In genomic region chr4:153537493-153537960, GRCh38 we compare ENCODE assay signal across 23 cellular contexts.
DNase-seq lines count a peak whose midpoint lies in the region; ATAC-seq and TF ChIP-seq lines count a peak whose summit lies in the region.
"Had no signal": no experiment of that assay in that cellular context is flagged by ENCODE, and none has a peak within 500 bp of the region (broad histone marks: within the 10 kb centered on the region; RNA-seq: fewer than 3 reads in every experiment).

No MANE protein-coding gene starts in this region.

- H3K4me3 ChIP-seq in tibial artery = no peak overlapping the region
- H3K4me3 ChIP-seq: Peyer's patch, SJSA1 had no signal

- CTCF ChIA-PET in activated B cell treated with CpG ODN at 0.5 μM for 24 hours (lab: Charles Lee) = no interaction called here

- no peaks in the 10 kb centered on the region for H3K36me3 ChIP-seq in tibial artery
- H3K36me3 ChIP-seq: breast epithelium, heart left ventricle, Peyer's patch, SJSA1 had no signal

- peak overlapping the region; percentile 80 to 84 for H3K27ac ChIP-seq in tibial artery
- H3K27ac ChIP-seq: Peyer's patch, SJSA1 had no signal

- H3K4me3 Mint-ChIP-seq in activated naive CD4-positive, alpha-beta T cell treated with anti-CD3 and anti-CD28 coated beads, Interleukin-2, amount 50 U/mL, for 24 hours = no peak overlapping the region
- H3K4me3 Mint-ChIP-seq in activated B cell treated with CpG ODN at 0.5 μM for 24 hours (no peak overlapping the region), endothelial cell (ENCODE audit: unreplicated experiment) (peak overlapping the region; percentile 7)
- H3K4me3 Mint-ChIP-seq: activated CD4-positive, alpha-beta memory T cell treated with anti-CD3 and anti-CD28 coated beads, Interleukin-2, amount 10 ng/mL, durations not matched to agents 7 days and 5 days; activated naive CD4-positive, alpha-beta T cell treated with anti-CD3 and anti-CD28 coated beads, Interleukin-2, amount 10 ng/mL, durations not matched to agents 7 days and 5 days; T-helper 2 cell treated with Interferon-gamma antibody and Interleukin-4, amounts not matched to agents 5 μg/mL and 100 μg/mL, for 36 hours had no signal

- no peaks in the 10 kb centered on the region for H3K9me3 ChIP-seq in tibial artery
- H3K9me3 ChIP-seq: breast epithelium, heart left ventricle, Peyer's patch, SJSA1 had no signal

- H3K27me3 ChIP-seq in tibial artery = no peaks in the 10 kb centered on the region
- H3K27me3 ChIP-seq: breast epithelium, heart left ventricle, Peyer's patch, SJSA1 had no signal

- DNase-seq in activated naive CD4-positive, alpha-beta T cell treated with anti-CD3 and anti-CD28 coated beads, Interleukin-2, amount 50 U/mL, for 72 hours (ENCODE audit: low spot score in 2 of 2) = no peak
- no peak for DNase-seq in activated B cell treated with CpG ODN at 0.5 μM for 24 hours
- no peak for DNase-seq in endothelial cell (ENCODE audit: low spot score)
- no peak for DNase-seq in tibial artery
- no peak for DNase-seq in NCI-H510A treated with DMSO at 0.1 percent for 48 hours (lab: John Stamatoyannopoulos, UW)
- DNase-seq: activated CD4-positive, alpha-beta memory T cell treated with anti-CD3 and anti-CD28 coated beads, Interleukin-2, amount 10 ng/mL, durations not matched to agents 7 days and 5 days; activated naive CD4-positive, alpha-beta T cell treated with anti-CD3 and anti-CD28 coated beads, Interleukin-2, amount 10 ng/mL, durations not matched to agents 7 days and 5 days; activated T-cell treated with anti-CD3 and anti-CD28 coated beads, Interleukin-2, amount 50 U/mL, for 48 hours; C1 segment of cervical spinal cord; cortex of kidney; GDM1; heart left ventricle; left ventricle myocardium superior; NCI-H187; NCI-H446; NK-92 treated with Interleukin-12 subunit alpha and Interleukin-12 subunit beta, amount 100 ng/mL, for 24 hours; Peyer's patch had no signal

- H3K27ac Mint-ChIP-seq in activated naive CD4-positive, alpha-beta T cell treated with anti-CD3 and anti-CD28 coated beads, Interleukin-2, amount 50 U/mL, for 24 hours = peak overlapping the region; percentile 91
- H3K27ac Mint-ChIP-seq in activated naive CD4-positive, alpha-beta T cell treated with anti-CD3 and anti-CD28 coated beads, Interleukin-2, amount 50 U/mL, for 72 hours = peak overlapping the region in 1 of 2 donors; percentile 50
- peak overlapping the region; percentile 46 for H3K27ac Mint-ChIP-seq in activated B cell treated with CpG ODN at 0.5 μM for 24 hours
- H3K27ac Mint-ChIP-seq in endothelial cell (ENCODE audit: unreplicated experiment) = no peak overlapping the region
- H3K27ac Mint-ChIP-seq: activated CD4-positive, alpha-beta memory T cell treated with anti-CD3 and anti-CD28 coated beads, Interleukin-2, amount 10 ng/mL, durations not matched to agents 7 days and 5 days; activated naive CD4-positive, alpha-beta T cell treated with anti-CD3 and anti-CD28 coated beads, Interleukin-2, amount 10 ng/mL, durations not matched to agents 7 days and 5 days; T-helper 2 cell treated with Interferon-gamma antibody and Interleukin-4, amounts not matched to agents 5 μg/mL and 100 μg/mL, for 36 hours had no signal

- H3K4me1 ChIP-seq in tibial artery = peaks cover 0 to 98% (median 58%) of the 10 kb centered on the region in 4 donors
- H3K4me1 ChIP-seq: breast epithelium, Peyer's patch had no signal

- ATAC-seq in activated naive CD4-positive, alpha-beta T cell treated with anti-CD3 and anti-CD28 coated beads, Interleukin-2, amount 50 U/mL, for 72 hours = no peak
- no peak for ATAC-seq in activated B cell treated with CpG ODN at 0.5 μM for 24 hours (ENCODE audit: low read depth)
- no peak for ATAC-seq in HG02759 (IDR thresholded peaks at IDR 0.05; ENCODE audit: unreplicated experiment)
- no peak for ATAC-seq in HG03378 (IDR thresholded peaks at IDR 0.05; ENCODE audit: unreplicated experiment)
- ATAC-seq: heart left ventricle had no signal

- H3K9me3 Mint-ChIP-seq in activated naive CD4-positive, alpha-beta T cell treated with anti-CD3 and anti-CD28 coated beads, Interleukin-2, amount 50 U/mL, for 24 hours = no peaks in the 10 kb centered on the region
- H3K9me3 Mint-ChIP-seq in activated naive CD4-positive, alpha-beta T cell treated with anti-CD3 and anti-CD28 coated beads, Interleukin-2, amount 50 U/mL, for 72 hours = no peaks in the 10 kb centered on the region
- H3K9me3 Mint-ChIP-seq in activated B cell treated with CpG ODN at 0.5 μM for 24 hours (no peaks in the 10 kb centered on the region), endothelial cell (ENCODE audit: unreplicated experiment) (no peaks in the 10 kb centered on the region)
- H3K9me3 Mint-ChIP-seq: activated CD4-positive, alpha-beta memory T cell treated with anti-CD3 and anti-CD28 coated beads, Interleukin-2, amount 10 ng/mL, durations not matched to agents 7 days and 5 days; activated naive CD4-positive, alpha-beta T cell treated with anti-CD3 and anti-CD28 coated beads, Interleukin-2, amount 10 ng/mL, durations not matched to agents 7 days and 5 days; T-helper 2 cell treated with Interferon-gamma antibody and Interleukin-4, amounts not matched to agents 5 μg/mL and 100 μg/mL, for 36 hours had no signal

- peaks cover 9% of the 10 kb centered on the region for H3K36me3 Mint-ChIP-seq in activated naive CD4-positive, alpha-beta T cell treated with anti-CD3 and anti-CD28 coated beads, Interleukin-2, amount 50 U/mL, for 24 hours
- H3K36me3 Mint-ChIP-seq in activated naive CD4-positive, alpha-beta T cell treated with anti-CD3 and anti-CD28 coated beads, Interleukin-2, amount 50 U/mL, for 72 hours = peaks cover 5 to 25% of the 10 kb centered on the region in 2 donors
- H3K36me3 Mint-ChIP-seq in activated B cell treated with CpG ODN at 0.5 μM for 24 hours (ENCODE audit: low read depth) (peaks cover 71% of the 10 kb centered on the region), endothelial cell (ENCODE audit: low read depth, unreplicated experiment) (peaks cover 23% of the 10 kb centered on the region)

- intact Hi-C loops in activated B cell treated with CpG ODN at 0.5 μM for 24 hours (cut with micrococcal nuclease) = no loop called here
- intact Hi-C loops in tibial artery (cut with DNase I; ENCODE audit: low total_unique reads) = no loop called here

- H3K4me1 Mint-ChIP-seq in activated naive CD4-positive, alpha-beta T cell treated with anti-CD3 and anti-CD28 coated beads, Interleukin-2, amount 50 U/mL, for 24 hours = peaks cover 97% of the 10 kb centered on the region
- H3K4me1 Mint-ChIP-seq in activated B cell treated with CpG ODN at 0.5 μM for 24 hours (peaks cover 86% of the 10 kb centered on the region), endothelial cell (ENCODE audit: unreplicated experiment) (peaks cover 25% of the 10 kb centered on the region)

- TF ChIP-seq CTCF in activated B cell treated with CpG ODN at 0.5 μM for 24 hours (IDR thresholded peaks at IDR 0.05) (no peak), endothelial cell (IDR thresholded peaks at IDR 0.05; ENCODE audit: unreplicated experiment) (no peak), tibial artery (IDR thresholded peaks at IDR 0.05) (no peak)

- no peaks in the 10 kb centered on the region for H3K27me3 Mint-ChIP-seq in activated naive CD4-positive, alpha-beta T cell treated with anti-CD3 and anti-CD28 coated beads, Interleukin-2, amount 50 U/mL, for 24 hours
- H3K27me3 Mint-ChIP-seq in activated B cell treated with CpG ODN at 0.5 μM for 24 hours (no peaks in the 10 kb centered on the region), endothelial cell (ENCODE audit: unreplicated experiment) (peaks cover 9% of the 10 kb centered on the region)
- H3K27me3 Mint-ChIP-seq: activated CD4-positive, alpha-beta memory T cell treated with anti-CD3 and anti-CD28 coated beads, Interleukin-2, amount 10 ng/mL, durations not matched to agents 7 days and 5 days; activated naive CD4-positive, alpha-beta T cell treated with anti-CD3 and anti-CD28 coated beads, Interleukin-2, amount 10 ng/mL, durations not matched to agents 7 days and 5 days had no signal

- POLR2A ChIA-PET in activated B cell treated with CpG ODN at 0.5 μM for 24 hours (lab: Charles Lee) = no interaction called here
